In genomic region chr11:27395556-27396258, GRCh38 we compare ENCODE assay signal across 11 cellular contexts. TPM values are rescaled to one million over a fixed set of nuclear protein-coding genes. Genes with fewer than 3 reads are reported as not detected.
A peak's percentile ranks its signal among the peaks of the same experiment; 100 is the strongest.
DNase-seq lines count a peak whose midpoint lies in the region; ATAC-seq and TF ChIP-seq lines count a peak whose summit lies in the region.
"Had no signal": no experiment of that assay in that cellular context is flagged by ENCODE, and none has a peak within 500 bp of the region (broad histone marks: within the 10 kb centered on the region; RNA-seq: fewer than 3 reads in every experiment).

No MANE protein-coding gene starts in this region.

- TF ChIP-seq CTCF in breast epithelium (IDR thresholded peaks at IDR 0.05) (no peak), uterus (IDR thresholded peaks at IDR 0.05) (no peak)

- intact Hi-C loops in breast epithelium (cut with DNase I; ENCODE audit: low total_unique reads) (no loop called here), left colon (cut with DNase I, micrococcal nuclease) (loop anchor here in 1 of 2 donors (10.0 kb wide), 1 partner anchor 59 kb away; no protein-coding TSS in a partner anchor), uterus (cut with DNase I; ENCODE audit: low total_unique reads) (no loop called here)

- no peaks in the 10 kb centered on the region for H3K9me3 ChIP-seq in breast epithelium
- H3K9me3 ChIP-seq in uterus = no peaks in the 10 kb centered on the region

- TF ChIP-seq POLR2A in breast epithelium (IDR thresholded peaks at IDR 0.05) (no peak), uterus (IDR thresholded peaks at IDR 0.05) (no peak)

- DNase-seq in NCI-H2227 (lab: John Stamatoyannopoulos, UW; ENCODE audit: unreplicated experiment) (peak; percentile 22), NCI-H2227 treated with DMSO at 0.1 percent for 48 hours (lab: John Stamatoyannopoulos, UW) (no peak), breast epithelium (ENCODE audit: low spot score in 2 of 2) (no peak), left colon (peak; percentile 44 to 68), uterus (no peak), ecto neural progenitor cell (ENCODE audit: low spot score) (no peak)
- DNase-seq: activated CD8-positive, alpha-beta memory T cell treated with anti-CD3 and anti-CD28 coated beads, Interleukin-2, amount 10 ng/mL, durations not matched to agents 7 days and 5 days; effector CD4-positive, alpha-beta T cell; nucleus accumbens had no signal

- no peaks in the 10 kb centered on the region for H3K27me3 ChIP-seq in breast epithelium
- H3K27me3 ChIP-seq in uterus = no peaks in the 10 kb centered on the region

- H3K4me3 ChIP-seq in breast epithelium = no peak overlapping the region
- no peak overlapping the region for H3K4me3 ChIP-seq in uterus

- H3K4me1 ChIP-seq in breast epithelium = no peaks in the 10 kb centered on the region
- H3K4me1 ChIP-seq in uterus = no peaks in the 10 kb centered on the region

- H3K27ac ChIP-seq in breast epithelium (peak overlapping the region; percentile 5 to 13), uterus (peak overlapping the region; percentile 27 to 28)

- ATAC-seq in left colon (peak; percentile 91), HG03097 (IDR thresholded peaks at IDR 0.05; ENCODE audit: low FRiP score, unreplicated experiment) (no peak)
- no peak for ATAC-seq in activated CD4-positive, CD25-positive, alpha-beta regulatory T cell treated with anti-CD3 and anti-CD28 coated beads, Interleukin-2, amount 50 U/mL, for 24 hours
- ATAC-seq: activated CD8-positive, alpha-beta memory T cell treated with anti-CD3 and anti-CD28 coated beads, Interleukin-2, amount 10 ng/mL, durations not matched to agents 7 days and 5 days had no signal

- no peaks in the 10 kb centered on the region for H3K36me3 ChIP-seq in breast epithelium
- no peaks in the 10 kb centered on the region for H3K36me3 ChIP-seq in uterus

RNA-seq across cellular contexts. Expression of gene CCDC34, which starts 32.7 kb away (rescaled TPM):
- total RNA-seq in breast epithelium (1 to 10 TPM; 2.2 to 9.7 (median 4.9) TPM), left colon (1 to 10 TPM; 7.7 to 9.2 TPM), uterus (1 to 10 TPM in 2 of 4 donors, under 1 TPM in 1, not detected in 1; 0.26 to 8.2 (median 2.7) TPM)

Comparison
In these comparisons a context has a peak if more than half of its experiments do, and no peak if none do; other contexts are left out.
1. DNase-seq: peak in NCI-H2227 (single experiment) and left colon (2 of 2); none in NCI-H2227 treated with DMSO at 0.1 percent for 48 hours (single experiment), breast epithelium (0 of 2), uterus (0 of 2) and ecto neural progenitor cell (single experiment).